In the genomic region with DNA sequence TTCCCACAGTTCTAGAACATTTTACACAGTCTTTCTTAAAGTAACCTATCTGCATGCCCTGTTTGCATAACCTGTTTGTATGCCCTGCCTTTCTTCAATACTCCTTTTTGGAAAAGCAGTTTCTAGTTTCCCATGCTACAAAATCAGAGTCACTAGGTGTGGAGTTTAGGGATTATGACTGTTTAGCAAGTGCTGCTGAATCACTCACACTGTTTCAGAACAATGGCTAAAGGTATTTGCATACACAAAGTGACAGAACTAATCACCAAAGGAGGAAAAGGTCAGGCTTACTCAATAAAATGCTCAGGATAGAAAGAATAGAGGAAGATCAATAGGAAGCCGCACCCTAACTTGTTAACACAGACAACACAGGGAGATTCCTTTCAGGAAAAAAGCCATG, we compare ENCODE assay signal across 23 cellular contexts.
"Had no signal": no experiment of that assay in that cellular context is flagged by ENCODE, and none has a peak within 500 bp of the region (broad histone marks: within the 10 kb centered on the region; RNA-seq: fewer than 3 reads in every experiment).

No MANE protein-coding gene starts in this region.

- H3K27ac ChIP-seq: adrenal gland, ascending aorta, colonic mucosa, esophagus muscularis mucosa, gastrocnemius medialis, spleen, thoracic aorta, vagina, WERI-Rb-1 had no signal

- H3K27me3 ChIP-seq: adrenal gland, ascending aorta, colonic mucosa, esophagus muscularis mucosa, gastrocnemius medialis, spleen, vagina had no signal

- H3K4me1 ChIP-seq: adrenal gland, ascending aorta, colonic mucosa had no signal

- DNase-seq: activated CD4-positive, alpha-beta T cell treated with anti-CD3 and anti-CD28 coated beads for 1 hour; activated naive CD4-positive, alpha-beta T cell; activated T-cell treated with anti-CD3 and anti-CD28 coated beads, Interleukin-2, amount 50 U/mL, for 24 hours; adrenal gland; colonic mucosa; gastrocnemius medialis; hippocampal formation; posterior cingulate gyrus; spleen; stimulated activated CD4-positive, alpha-beta T cell treated with anti-CD3 and anti-CD28 coated beads, Interleukin-4, amount 100 ng/mL, for 1 hour; stimulated activated naive CD4-positive, alpha-beta T cell; T-helper 1 cell; WERI-Rb-1 had no signal

- H3K4me3 Mint-ChIP-seq: activated naive CD8-positive, alpha-beta T cell; activated T-cell treated with anti-CD3 and anti-CD28 coated beads, Interleukin-2, amount 50 U/mL, for 24 hours; central memory CD8-positive, alpha-beta T cell; memory B cell; neural crest cell; type B pancreatic cell had no signal

- ATAC-seq: gastrocnemius medialis had no signal

- H3K36me3 Mint-ChIP-seq: memory B cell had no signal

- H3K4me1 Mint-ChIP-seq: central memory CD8-positive, alpha-beta T cell; memory B cell had no signal

- H3K9me3 Mint-ChIP-seq: activated T-cell treated with anti-CD3 and anti-CD28 coated beads, Interleukin-2, amount 50 U/mL, for 24 hours; neural crest cell; type B pancreatic cell had no signal

- H3K9me3 ChIP-seq: adrenal gland, ascending aorta, colonic mucosa, esophagus muscularis mucosa, gastrocnemius medialis, spleen, thoracic aorta, vagina had no signal

- H3K4me3 ChIP-seq: adrenal gland, ascending aorta, colonic mucosa, esophagus muscularis mucosa, gastrocnemius medialis, spleen, thoracic aorta, vagina had no signal

- H3K27me3 Mint-ChIP-seq: activated naive CD8-positive, alpha-beta T cell; activated T-cell treated with anti-CD3 and anti-CD28 coated beads, Interleukin-2, amount 50 U/mL, for 24 hours; central memory CD8-positive, alpha-beta T cell had no signal

- H3K36me3 ChIP-seq: adrenal gland, colonic mucosa, spleen, thoracic aorta, vagina, WERI-Rb-1 had no signal

- H3K27ac Mint-ChIP-seq: activated naive CD8-positive, alpha-beta T cell; activated T-cell treated with anti-CD3 and anti-CD28 coated beads, Interleukin-2, amount 50 U/mL, for 24 hours; activated T-helper 2 cell treated with anti-CD3 and anti-CD28 coated beads, Interferon-gamma antibody, Interleukin-2, Interleukin-4, amounts not matched to agents 10 μg/mL and 5 μg/mL and 100 μg/mL, durations not matched to agents 14 hours and 24 hours and 36 hours; memory B cell; type B pancreatic cell had no signal
